21 cellular contexts compared by ENCODE assay signal in the genomic region with DNA sequence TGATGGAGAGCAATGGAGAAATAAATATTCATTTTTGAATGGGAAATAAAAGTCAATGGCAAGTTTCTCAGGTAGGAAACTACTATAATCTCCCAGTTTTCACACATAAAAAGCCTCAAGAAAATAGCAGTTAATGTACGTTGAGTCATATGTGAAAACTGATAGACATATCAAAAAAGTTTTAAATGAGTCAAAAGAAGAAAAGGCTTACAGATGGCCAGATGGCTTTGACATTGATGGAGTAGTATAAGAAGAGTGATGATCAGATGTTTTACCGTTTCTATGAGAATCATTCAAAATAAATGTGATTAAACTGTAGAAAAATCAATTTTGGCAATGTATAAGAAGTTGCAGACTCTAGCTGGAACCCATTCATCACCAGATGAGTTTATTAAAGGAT.
DNase-seq lines count a peak whose midpoint lies in the region; ATAC-seq, FAIRE-seq and TF ChIP-seq lines count a peak whose summit lies in the region.
"Had no signal": no experiment of that assay in that cellular context is flagged by ENCODE, and none has a peak within 500 bp of the region (broad histone marks: within the 10 kb centered on the region; RNA-seq: fewer than 3 reads in every experiment).

No MANE protein-coding gene starts in this region.

- no peak overlapping the region for H3K4me3 Mint-ChIP-seq in immature natural killer cell
- H3K4me3 Mint-ChIP-seq: CD4-positive, alpha-beta T cell had no signal

- FAIRE-seq in GM12878 (lab: Jason Lieb, UNC) (no peak), urothelium cell line (lab: Jason Lieb, UNC) (no peak)
- FAIRE-seq: A549, D721Med, K562 had no signal

- no TSS peak for BruUV-seq in GM12878 (replicated peaks; lab: Mats Ljungman, UMichigan)

- H3K79me2 ChIP-seq in GM12878 (ENCODE audit: control insufficient read depth, insufficient read depth, low read length) (no peaks in the 10 kb centered on the region), Karpas-422 (ENCODE audit: low read length) (no peaks in the 10 kb centered on the region)

- ATAC-seq in GM18520 (IDR thresholded peaks at IDR 0.05; ENCODE audit: unreplicated experiment) (peak; percentile 61), GM19351 (IDR thresholded peaks at IDR 0.05; ENCODE audit: unreplicated experiment) (peak; percentile 66), HG02885 (IDR thresholded peaks at IDR 0.05; ENCODE audit: poor library complexity, unreplicated experiment) (peak; percentile 60), GM12878 (peak; percentile 77)
- ATAC-seq: A549, HCT116, K562 had no signal

- H3K9me3 Mint-ChIP-seq in immature natural killer cell, result no peaks in the 10 kb centered on the region
- H3K9me3 Mint-ChIP-seq: CD4-positive, alpha-beta T cell had no signal

- H3K4me1 ChIP-seq in GM12878 (ENCODE audit: control insufficient read depth, insufficient read depth, low read length), result peaks cover 12% of the 10 kb centered on the region; the same call in 1 of the 2 replicates
- H3K4me1 ChIP-seq in Karpas-422 (ENCODE audit: low read length), result no peaks in the 10 kb centered on the region
- H3K4me1 ChIP-seq: A549 had no signal

- RAD21 ChIA-PET in GM12878 (lab: Charles Lee; ENCODE audit: unreplicated experiment), result interaction anchor here (0.9 to 1.3 kb wide), 4 partner anchors 10 to 110 kb away, joined by 3 to 4 read pairs (median 4); no protein-coding TSS in a partner anchor

- H3K9ac ChIP-seq in GM12878 (ENCODE audit: control insufficient read depth, insufficient read depth, low read length), result no peak overlapping the region
- no peak overlapping the region for H3K9ac ChIP-seq in Karpas-422 (ENCODE audit: low read length)
- H3K9ac ChIP-seq: BLaER1 treated with 17β-estradiol and CSF1 and Interleukin-3, amounts not matched to agents 10 nM and 100 nM had no signal

- SMC1A ChIA-PET in GM12878 (lab: Charles Lee; ENCODE audit: uncharacterized antibody, unreplicated experiment), result interaction anchor here (0.8 to 1.4 kb wide), 5 partner anchors 10 to 53 kb away, joined by 3 to 5 read pairs (median 4); no protein-coding TSS in a partner anchor

- H3K27me3 ChIP-seq in GM12878 (replicated peaks in 1 of 2; ENCODE audit: control insufficient read depth in 2 of 2, insufficient read depth in 2 of 2, low read length in 1 of 2) (no peaks in the 10 kb centered on the region), Karpas-422 (ENCODE audit: low read length) (no peaks in the 10 kb centered on the region)
- H3K27me3 ChIP-seq: BLaER1 treated with 17β-estradiol and CSF1 and Interleukin-3, amounts not matched to agents 10 nM and 100 nM had no signal

- 0% methylated on average over 2 of the region's 2 CpGs for WGBS in GM12878 (ENCODE audit: insufficient coverage, insufficient replicate concordance, low lambda C conversion rate, missing lambda C conversion rate)

- no peak for TF ChIP-seq POLR2A in GM12878 (IDR thresholded peaks at IDR 0.05; ENCODE audit: low read depth, low read length)

- H3K4me2 ChIP-seq in GM12878 (ENCODE audit: control insufficient read depth, insufficient read depth), result no peak overlapping the region
- no peak overlapping the region for H3K4me2 ChIP-seq in Karpas-422 (ENCODE audit: low read depth, low read length, poor library complexity, severe bottlenecking)
- H3K4me2 ChIP-seq: A549; BLaER1 treated with 17β-estradiol and CSF1 and Interleukin-3, amounts not matched to agents 10 nM and 100 nM had no signal

- CTCF ChIA-PET in GM12878 (lab: Yijun Ruan, JAX), result interaction anchor here (0.6 to 1.0 kb wide), 3 partner anchors 49 to 89 kb away, joined by 3 read pairs; no protein-coding TSS in a partner anchor

- H3K27me3 Mint-ChIP-seq in immature natural killer cell (ENCODE audit: low read depth in 3 of 3), result peaks cover 0 to 6% (median 5%) of the 10 kb centered on the region in 3 donors

- H3K4me3 ChIP-seq in GM12878 (no peak overlapping the region), Karpas-422 (ENCODE audit: low read length) (no peak overlapping the region)
- H3K4me3 ChIP-seq: A549; BLaER1 treated with 17β-estradiol and CSF1 and Interleukin-3, amounts not matched to agents 10 nM and 100 nM; K562 had no signal

- H4K20me1 ChIP-seq in GM12878 (ENCODE audit: control insufficient read depth, insufficient read depth) (no peaks in the 10 kb centered on the region), Karpas-422 (ENCODE audit: insufficient read depth, low read depth, low read length) (no peaks in the 10 kb centered on the region)
- H4K20me1 ChIP-seq: BLaER1 treated with 17β-estradiol and CSF1 and Interleukin-3, amounts not matched to agents 10 nM and 100 nM had no signal

- POLR2A ChIA-PET in GM12878 (lab: Charles Lee), result interaction anchor here (0.6 to 0.7 kb wide), 2 partner anchors 57 to 276 kb away, joined by 3 read pairs; no protein-coding TSS in a partner anchor

- peak in 1 of 2 experiments; percentile 92; a peak in 2 of 4 replicates for TF ChIP-seq EP300 in GM12878 (IDR thresholded peaks at IDR 0.05; ENCODE audit: borderline replicate concordance in 1 of 2, control insufficient read depth in 1 of 2, low read depth in 2 of 2, low read length in 2 of 2)

- no peak for TF ChIP-seq RAD21 in GM12878 (IDR thresholded peaks at IDR 0.05; ENCODE audit: insufficient read depth, low read depth, low read length)

- H3K9me3 ChIP-seq in GM12878 (replicated peaks; ENCODE audit: control insufficient read depth, insufficient read depth, low read length) (no peaks in the 10 kb centered on the region; the same call in 1 of the 3 replicates), Karpas-422 (ENCODE audit: low read length) (no peaks in the 10 kb centered on the region)
- H3K9me3 ChIP-seq: A549; BLaER1 treated with 17β-estradiol and CSF1 and Interleukin-3, amounts not matched to agents 10 nM and 100 nM had no signal

- no peak for DNase-seq in GM12878 (ENCODE audit: low read depth, low spot score)
- DNase-seq in immature natural killer cell, result no peak
- no peak for DNase-seq in urothelium cell line (ENCODE audit: low spot score)
- DNase-seq in Karpas-422, result no peak
- DNase-seq: AML-193; CD4-positive, alpha-beta T cell; DMS53; MV-4-11; NCI-H2081; NCI-H2227 treated with DMSO at 0.1 percent for 48 hours; NCI-H526 treated with DMSO at 0.1 percent for 48 hours; Right ventricle myocardium superior; RPMI8226 had no signal

- H3K36me3 ChIP-seq in GM12878 (ENCODE audit: control insufficient read depth in 2 of 2, insufficient read depth in 2 of 2, low read length in 1 of 2) (no peaks in the 10 kb centered on the region), Karpas-422 (ENCODE audit: insufficient read depth, low read length) (no peaks in the 10 kb centered on the region)
- H3K36me3 ChIP-seq: BLaER1 treated with 17β-estradiol and CSF1 and Interleukin-3, amounts not matched to agents 10 nM and 100 nM had no signal

- no peaks in the 10 kb centered on the region for H3K9me2 ChIP-seq in Karpas-422 (replicated peaks; ENCODE audit: insufficient read depth, low read length)

- H2AFZ ChIP-seq in GM12878 (ENCODE audit: control insufficient read depth, low read depth, low read length), result no peak overlapping the region
- no peak overlapping the region for H2AFZ ChIP-seq in Karpas-422 (ENCODE audit: low read length)

- no peaks in the 10 kb centered on the region for H3K36me3 Mint-ChIP-seq in immature natural killer cell

- no peak overlapping the region for H3K27ac Mint-ChIP-seq in immature natural killer cell
- H3K27ac Mint-ChIP-seq: CD4-positive, alpha-beta T cell had no signal

- in situ Hi-C loops in GM12878 (cut with MboI), result no loop called here

- no peak for TF ChIP-seq CTCF in GM12878 (IDR thresholded peaks at IDR 0.05 in 2 of 3, conservative IDR thresholded peaks at IDR 0.05 in 1 of 3; ENCODE audit: control insufficient read depth in 2 of 3, extremely low read depth in 1 of 3, insufficient read depth in 1 of 3, low read depth in 3 of 3, low read length in 3 of 3)

- H3K27ac ChIP-seq in GM12878 (ENCODE audit: control insufficient read depth, insufficient read depth), result peak overlapping the region; percentile 53
- no peak overlapping the region for H3K27ac ChIP-seq in Karpas-422 (ENCODE audit: low read length)
- H3K27ac ChIP-seq: A549; BLaER1 treated with 17β-estradiol and CSF1 and Interleukin-3, amounts not matched to agents 10 nM and 100 nM had no signal

- H3K4me1 Mint-ChIP-seq in immature natural killer cell, result no peaks in the 10 kb centered on the region

- intact Hi-C loops in GM12878 (cut with micrococcal nuclease; ENCODE audit: unreplicated experiment), result no loop called here

TF ChIP-seq in GM12878, 131 proteins besides CTCF, POLR2A, EP300 and RAD21 (continues in another document):
- TF ChIP-seq NR2C1 (IDR thresholded peaks at IDR 0.05), result no peak
- TF ChIP-seq SP1 (IDR thresholded peaks at IDR 0.05; ENCODE audit: low read depth, low read length), result no peak
- TF ChIP-seq NFIC (IDR thresholded peaks at IDR 0.05; ENCODE audit: low read depth, low read length), result peak; percentile 90
- TF ChIP-seq, protein P1, sequence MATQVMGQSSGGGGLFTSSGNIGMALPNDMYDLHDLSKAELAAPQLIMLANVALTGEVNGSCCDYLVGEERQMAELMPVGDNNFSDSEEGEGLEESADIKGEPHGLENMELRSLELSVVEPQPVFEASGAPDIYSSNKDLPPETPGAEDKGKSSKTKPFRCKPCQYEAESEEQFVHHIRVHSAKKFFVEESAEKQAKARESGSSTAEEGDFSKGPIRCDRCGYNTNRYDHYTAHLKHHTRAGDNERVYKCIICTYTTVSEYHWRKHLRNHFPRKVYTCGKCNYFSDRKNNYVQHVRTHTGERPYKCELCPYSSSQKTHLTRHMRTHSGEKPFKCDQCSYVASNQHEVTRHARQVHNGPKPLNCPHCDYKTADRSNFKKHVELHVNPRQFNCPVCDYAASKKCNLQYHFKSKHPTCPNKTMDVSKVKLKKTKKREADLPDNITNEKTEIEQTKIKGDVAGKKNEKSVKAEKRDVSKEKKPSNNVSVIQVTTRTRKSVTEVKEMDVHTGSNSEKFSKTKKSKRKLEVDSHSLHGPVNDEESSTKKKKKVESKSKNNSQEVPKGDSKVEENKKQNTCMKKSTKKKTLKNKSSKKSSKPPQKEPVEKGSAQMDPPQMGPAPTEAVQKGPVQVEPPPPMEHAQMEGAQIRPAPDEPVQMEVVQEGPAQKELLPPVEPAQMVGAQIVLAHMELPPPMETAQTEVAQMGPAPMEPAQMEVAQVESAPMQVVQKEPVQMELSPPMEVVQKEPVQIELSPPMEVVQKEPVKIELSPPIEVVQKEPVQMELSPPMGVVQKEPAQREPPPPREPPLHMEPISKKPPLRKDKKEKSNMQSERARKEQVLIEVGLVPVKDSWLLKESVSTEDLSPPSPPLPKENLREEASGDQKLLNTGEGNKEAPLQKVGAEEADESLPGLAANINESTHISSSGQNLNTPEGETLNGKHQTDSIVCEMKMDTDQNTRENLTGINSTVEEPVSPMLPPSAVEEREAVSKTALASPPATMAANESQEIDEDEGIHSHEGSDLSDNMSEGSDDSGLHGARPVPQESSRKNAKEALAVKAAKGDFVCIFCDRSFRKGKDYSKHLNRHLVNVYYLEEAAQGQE (IDR thresholded peaks at IDR 0.05; ENCODE audit: low read depth, low read length), result no peak
